In the genomic region with DNA sequence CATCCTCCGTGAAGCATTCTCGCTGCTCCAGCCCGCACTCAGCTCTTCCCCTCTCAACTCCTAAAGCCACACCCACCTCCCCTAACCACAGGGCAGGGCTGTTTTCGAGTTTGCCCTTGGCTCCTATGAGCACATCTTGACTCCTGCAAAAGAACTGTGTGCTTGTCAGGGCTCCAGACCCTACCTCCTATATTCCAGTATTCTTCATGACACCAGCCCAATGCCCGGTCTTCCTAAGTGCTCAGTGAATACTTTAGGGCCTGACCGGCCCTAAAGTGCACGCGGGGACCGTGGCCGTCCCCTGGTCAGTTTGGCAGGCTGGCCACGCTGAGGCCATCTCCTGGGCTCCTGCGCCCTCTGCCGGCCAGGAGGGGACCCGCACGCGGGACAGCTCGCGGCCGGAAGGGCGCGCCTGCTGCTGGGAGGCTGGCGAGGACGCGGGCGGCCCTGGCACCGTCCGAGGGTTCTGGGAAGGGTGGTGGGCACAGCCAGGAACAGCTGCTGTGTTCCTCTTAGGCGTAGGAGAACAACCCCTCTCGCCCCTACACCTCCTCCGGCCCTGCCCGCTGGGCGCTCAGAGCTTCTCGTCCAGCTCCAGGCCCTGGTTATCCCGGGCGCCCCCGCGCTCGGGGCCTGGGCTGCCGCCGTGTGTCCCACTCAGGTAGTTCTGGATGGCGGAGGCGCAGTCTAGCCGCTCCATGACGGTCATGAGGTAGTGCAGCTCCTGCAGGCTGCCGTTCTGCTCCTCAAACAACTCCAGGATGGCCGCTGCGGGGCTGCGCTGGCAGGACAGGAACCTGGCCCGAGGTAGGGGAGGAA, we compare ENCODE assay signal across 8 cellular contexts. TPM values are rescaled to one million over a fixed set of nuclear protein-coding genes. Genes with fewer than 3 reads are reported as not detected.
DNase-seq lines count a peak whose midpoint lies in the region; ATAC-seq, FAIRE-seq and TF ChIP-seq lines count a peak whose summit lies in the region.

No MANE protein-coding gene starts in this region.

- peak overlapping the region; percentile 91 for H3K14ac ChIP-seq in H9 (ENCODE audit: insufficient read depth, low read length)

- no peaks in the 10 kb centered on the region for H3K9me3 ChIP-seq in H9 (ENCODE audit: control insufficient read depth, low read depth, low read length)
- H3K9me3 ChIP-seq in MG63, result no peaks in the 10 kb centered on the region
- H3K9me3 ChIP-seq in GM12878 (replicated peaks; ENCODE audit: control insufficient read depth, insufficient read depth, low read length), result no peaks in the 10 kb centered on the region
- H3K9me3 ChIP-seq in iPS-15b (ENCODE audit: control insufficient read depth, insufficient read depth, low read length), result no peaks in the 10 kb centered on the region

- no peak overlapping the region for H2AFZ ChIP-seq in H9 (ENCODE audit: low read length)
- peak overlapping the region; percentile 91 for H2AFZ ChIP-seq in GM12878 (ENCODE audit: control insufficient read depth, low read depth, low read length)

- no peaks in the 10 kb centered on the region for H3K79me2 ChIP-seq in H9 (ENCODE audit: insufficient read depth, low read length)
- no peaks in the 10 kb centered on the region for H3K79me2 ChIP-seq in GM12878 (ENCODE audit: control insufficient read depth, insufficient read depth, low read length)

- H2BK20ac ChIP-seq in H9 (ENCODE audit: low read depth, low read length, poor library complexity, severe bottlenecking), result no peak overlapping the region

- ATAC-seq in GM12878, result peak; percentile 97

- H3K79me1 ChIP-seq in H9 (ENCODE audit: insufficient read depth, low read depth, low read length, poor library complexity, severe bottlenecking), result no peaks in the 10 kb centered on the region

- no peaks in the 10 kb centered on the region for H3K9me3 Mint-ChIP-seq in H9

- no peak overlapping the region for H2BK120ac ChIP-seq in H9 (ENCODE audit: low read depth, low read length, poor library complexity, severe bottlenecking)

- CTCF ChIA-PET in GM12878 (lab: Yijun Ruan, JAX), result interaction anchor here (0.7 to 5.2 kb wide), 22 partner anchors 9 to 1680 kb away, joined by 3 to 57 read pairs (median 6); partner anchors contain the start of gene UNC5CL

- H3K4me1 Mint-ChIP-seq in H9, result peaks cover 22% of the 10 kb centered on the region in 2 experiments

- 0 out of 7 replicates have a peak, but pooled peaks cover 0 to 4% (median 0%) of the 10 kb centered on the region in 3 experiments for H3K36me3 Mint-ChIP-seq in H9 (ENCODE audit: insufficient read depth in 1 of 3, low read depth in 3 of 3)

- TF ChIP-seq CTCF in H9 (conservative IDR thresholded peaks at IDR 0.05), result peak; percentile 100
- peak; percentile 96 to 99 (median 98); a peak in 5 of 6 replicates for TF ChIP-seq CTCF in GM12878 (IDR thresholded peaks at IDR 0.05 in 2 of 3, conservative IDR thresholded peaks at IDR 0.05 in 1 of 3; ENCODE audit: control insufficient read depth in 2 of 3, extremely low read depth in 1 of 3, insufficient read depth in 1 of 3, low read depth in 3 of 3, low read length in 3 of 3)

- POLR2A ChIA-PET in GM12878 (lab: Charles Lee), result interaction anchor here (1.1 kb wide), 1 partner anchor 43 kb away, joined by 5 read pairs; no protein-coding TSS in a partner anchor

- no peak overlapping the region for H2BK5ac ChIP-seq in H9 (ENCODE audit: insufficient read length, low read length)

- RAD21 ChIA-PET in GM12878 (lab: Charles Lee; ENCODE audit: unreplicated experiment), result interaction anchor here (0.7 to 1.3 kb wide), 7 partner anchors 10 to 1162 kb away, joined by 3 to 6 read pairs (median 4); partner anchors contain the start of gene TREML2

- H3K23me2 ChIP-seq in H9 (ENCODE audit: insufficient read length, low read depth, low read length, poor library complexity, severe bottlenecking), result peaks cover 8% of the 10 kb centered on the region

- no peak overlapping the region for H4K91ac ChIP-seq in H9 (ENCODE audit: insufficient read length, low read depth, low read length)

- H3K27me3 Mint-ChIP-seq in H9 (ENCODE audit: low read depth), result no peaks in the 10 kb centered on the region

- DNase-seq in H9 (peak; percentile 86), MG63 (peak; percentile 70), T1000 (lab: John Stamatoyannopoulos, UW) (peak; percentile 57), GM12878 (ENCODE audit: low read depth, low spot score) (peak; percentile 30), skeletal muscle cell (ENCODE audit: low read depth) (peak; percentile 4), NCI-H345 (lab: John Stamatoyannopoulos, UW) (no peak)

- no peak overlapping the region for H3K56ac ChIP-seq in H9 (ENCODE audit: insufficient read length, low read depth, low read length)

- H3K23ac ChIP-seq in H9 (ENCODE audit: insufficient read length, low read depth, low read length), result no peak overlapping the region

- H3K9ac ChIP-seq in H9 (ENCODE audit: extremely low read depth, insufficient read length, low read length), result peak overlapping the region; percentile 38
- H3K9ac ChIP-seq in GM12878 (ENCODE audit: control insufficient read depth, insufficient read depth, low read length), result peak overlapping the region; percentile 64
- peak overlapping the region; percentile 37 for H3K9ac ChIP-seq in iPS-15b (ENCODE audit: low read depth, low read length)

- peak overlapping the region in 2 of 3 experiments; percentile 21 to 63; a peak in 3 of 7 replicates for H3K27ac Mint-ChIP-seq in H9

- no TSS peak for BruUV-seq in GM12878 (replicated peaks; lab: Mats Ljungman, UMichigan)

- H3K4me2 ChIP-seq in H9 (ENCODE audit: insufficient read depth, insufficient read length, low read length) (peak overlapping the region; percentile 61), GM12878 (ENCODE audit: control insufficient read depth, insufficient read depth) (peak overlapping the region; percentile 94)

- intact Hi-C loops in GM12878 (cut with micrococcal nuclease; ENCODE audit: unreplicated experiment), result loop anchor here (1.0 kb wide), 1 partner anchor 22 kb away; no protein-coding TSS in a partner anchor

- H3K4ac ChIP-seq in H9 (ENCODE audit: low read depth, low read length), result no peak overlapping the region

- no CpG with 5 or more reads among the region's 49 CpGs for WGBS in H9 (ENCODE audit: extremely low coverage, insufficient read length, low lambda C conversion rate)
- WGBS in GM12878 (ENCODE audit: insufficient coverage, insufficient replicate concordance, low lambda C conversion rate, missing lambda C conversion rate), result under 1% methylated on average over 49 of the region's 49 CpGs

- H3K4me3 ChIP-seq in MG63 (peak overlapping the region; percentile 44), GM12878 (peak overlapping the region; percentile 38; the same call in 1 of the 2 replicates), iPS-15b (ENCODE audit: low read depth, low read length) (peak overlapping the region; percentile 60), skeletal muscle cell (ENCODE audit: low read depth, low read length) (peak overlapping the region; percentile 50)

- H3K4me3 Mint-ChIP-seq in H9, result peak overlapping the region; percentile 68 to 81

- no peak for FAIRE-seq in GM12878 (lab: Jason Lieb, UNC)

- TF ChIP-seq RAD21 in GM12878 (IDR thresholded peaks at IDR 0.05; ENCODE audit: insufficient read depth, low read depth, low read length), result peak; percentile 75

- TF ChIP-seq POLR2A in GM10847 (IDR thresholded peaks at IDR 0.05; ENCODE audit: extremely low read depth, insufficient read length), result peak; percentile 42
- TF ChIP-seq POLR2A in GM12878 (IDR thresholded peaks at IDR 0.05; ENCODE audit: low read depth, low read length), result peak; percentile 80

- no peaks in the 10 kb centered on the region for H3K27me3 ChIP-seq in H9 (ENCODE audit: insufficient read depth, low read length)
- no peaks in the 10 kb centered on the region for H3K27me3 ChIP-seq in MG63
- H3K27me3 ChIP-seq in GM12878 (replicated peaks in 1 of 2; ENCODE audit: control insufficient read depth in 2 of 2, insufficient read depth in 2 of 2, low read length in 1 of 2), result no peaks in the 10 kb centered on the region
- H3K27me3 ChIP-seq in iPS-15b (ENCODE audit: control insufficient read depth, insufficient read depth, low read length), result no peaks in the 10 kb centered on the region

- no peak overlapping the region for H3T11ph ChIP-seq in H9 (ENCODE audit: low read length)

- peaks cover 8% of the 10 kb centered on the region for H3K4me1 ChIP-seq in H9 (ENCODE audit: insufficient read depth, low read length)
- peaks cover 8% of the 10 kb centered on the region for H3K4me1 ChIP-seq in GM12878 (ENCODE audit: control insufficient read depth, insufficient read depth, low read length)
- H3K4me1 ChIP-seq in iPS-15b (ENCODE audit: control insufficient read depth, insufficient read depth, low read length), result peaks cover 11% of the 10 kb centered on the region

- no peak overlapping the region for H2BK15ac ChIP-seq in H9 (ENCODE audit: low read depth, low read length)

- H3K27ac ChIP-seq in H9 (ENCODE audit: insufficient read length, low read depth, low read length) (no peak overlapping the region), GM12878 (ENCODE audit: control insufficient read depth, insufficient read depth) (peak overlapping the region; percentile 29; the same call in 1 of the 2 replicates)

- TF ChIP-seq EP300 in GM12878 (IDR thresholded peaks at IDR 0.05; ENCODE audit: borderline replicate concordance in 1 of 2, control insufficient read depth in 1 of 2, low read depth in 2 of 2, low read length in 2 of 2), result no peak

- SMC1A ChIA-PET in GM12878 (lab: Charles Lee; ENCODE audit: uncharacterized antibody, unreplicated experiment), result interaction anchor here (0.9 to 3.8 kb wide), 7 partner anchors 9 to 47 kb away, joined by 3 to 13 read pairs (median 6); partner anchors contain the start of gene UNC5CL

- H4K5ac ChIP-seq in H9 (ENCODE audit: insufficient read length, low read depth, low read length), result no peak overlapping the region

- no peaks in the 10 kb centered on the region for H4K20me1 ChIP-seq in H9 (ENCODE audit: control insufficient read depth, insufficient read depth, insufficient read length)
- no peaks in the 10 kb centered on the region; the same call in 1 of the 2 replicates for H4K20me1 ChIP-seq in GM12878 (ENCODE audit: control insufficient read depth, insufficient read depth)

- peak overlapping the region; percentile 81 for H3K18ac ChIP-seq in H9 (ENCODE audit: insufficient read length, low read depth, low read length)

- in situ Hi-C loops in GM12878 (cut with MboI), result no loop called here

- H4K8ac ChIP-seq in H9 (replicated peaks; ENCODE audit: insufficient read length, low read depth, low read length), result no peak overlapping the region

- no peak overlapping the region for H2BK12ac ChIP-seq in H9 (ENCODE audit: insufficient read length, low read depth, low read length)

- H3K36me3 ChIP-seq in MG63 (no peaks in the 10 kb centered on the region), GM12878 (ENCODE audit: control insufficient read depth in 2 of 2, insufficient read depth in 2 of 2, low read length in 1 of 2) (no peaks in the 10 kb centered on the region), iPS-15b (ENCODE audit: control insufficient read depth, insufficient read depth, low read length) (no peaks in the 10 kb centered on the region)

- no peak overlapping the region for H2AK5ac ChIP-seq in H9 (ENCODE audit: insufficient read length, low read length)

RNA-seq across cellular contexts. Expression of gene UNC5CL, which starts 11.0 kb away (rescaled TPM):
- total RNA-seq in H9 (2021) (0.79 and 0.81 TPM in 2 replicates), GM12878 (2014; rRNA removed) (0.93 and 0.96 TPM in 2 replicates), GM12878 (2014; rRNA removed; fragmentation: Illumina TruSeq; extraction: Trizol) (0.28 and 0.31 TPM in 2 replicates), GM12878 (2021) (0.48 and 0.74 TPM in 2 replicates)
- 0.20 TPM in 1 of 2 replicates, not detected in the other for total RNA-seq in MG63 (2014; rRNA removed; shearing (Covaris generic); ENCODE audit: low replicate concordance)
- total RNA-seq in GM12878 (2013; cell fraction: nucleolus; rRNA removed), result 5.3 and 6.0 TPM in 2 replicates
- 1.1 TPM for polyA plus RNA-seq in GM12878 (2011; ENCODE audit: low read depth)
- polyA plus RNA-seq in GM12878 (2011; rRNA removed) (1.2 and 1.6 TPM in 2 replicates), GM12878 (2014; fragmentation: Illumina TruSeq; extraction: Trizol) (0.32 and 0.46 TPM in 2 replicates), GM12878 (2014; fragmentation: Nextera tagmentation; extraction: Ambion mirVana) (under 1 TPM in 1 of 2 experiments, not detected in 1; 0.11 TPM), GM12878 (2014; rRNA removed) (0.74 and 0.96 TPM in 2 replicates), GM12878 (2016; fragmentation: Nextera tagmentation; extraction: Ambion mirVana) (under 1 TPM; 0.11 to 0.37 TPM)
- polyA plus RNA-seq in GM12878 (2011; cell fraction: cytosol; rRNA removed), result 0.70 and 0.87 TPM in 2 replicates
- 12.0 and 12.9 TPM in 2 replicates for polyA plus RNA-seq in GM12878 (2011; cell fraction: nucleus; rRNA removed)
- polyA plus RNA-seq in GM12878 (2012), result 2.3 TPM in 2 replicates
- 0.37 and 0.62 TPM in 2 replicates for polyA minus RNA-seq in GM12878 (2011; rRNA and poly(A)+ RNA removed)
- not detected in 2 replicates for polyA minus RNA-seq in GM12878 (2011; cell fraction: cytosol; rRNA and poly(A)+ RNA removed)
- 1.2 and 1.9 TPM in 2 replicates for polyA minus RNA-seq in GM12878 (2011; cell fraction: nucleus; rRNA and poly(A)+ RNA removed)

RNA-seq across cellular contexts. Expression of gene TSPO2, which starts 14.3 kb away (rescaled TPM):
- total RNA-seq in H9 (2021) (not detected in 2 replicates), GM12878 (2014; rRNA removed) (not detected in 2 replicates), GM12878 (2014; rRNA removed; fragmentation: Illumina TruSeq; extraction: Trizol) (not detected in 2 replicates), GM12878 (2021) (not detected in 2 replicates)
- not detected in 2 replicates for total RNA-seq in MG63 (2014; rRNA removed; shearing (Covaris generic); ENCODE audit: low replicate concordance)
- total RNA-seq in GM12878 (2013; cell fraction: nucleolus; rRNA removed), result not detected in 2 replicates
- not detected for polyA plus RNA-seq in GM12878 (2011; ENCODE audit: low read depth)
- polyA plus RNA-seq in GM12878 (2011; rRNA removed) (not detected in 2 replicates), GM12878 (2014; fragmentation: Illumina TruSeq; extraction: Trizol) (not detected in 2 replicates), GM12878 (2014; fragmentation: Nextera tagmentation; extraction: Ambion mirVana) (not detected), GM12878 (2014; rRNA removed) (not detected in 2 replicates), GM12878 (2016; fragmentation: Nextera tagmentation; extraction: Ambion mirVana) (not detected)
- not detected in 2 replicates for polyA plus RNA-seq in GM12878 (2011; cell fraction: cytosol; rRNA removed)
- not detected in 2 replicates for polyA plus RNA-seq in GM12878 (2011; cell fraction: nucleus; rRNA removed)
- polyA plus RNA-seq in GM12878 (2012), result 0.18 TPM in 1 of 2 replicates, not detected in the other
- polyA minus RNA-seq in GM12878 (2011; rRNA and poly(A)+ RNA removed), result not detected in 2 replicates
- not detected in 2 replicates for polyA minus RNA-seq in GM12878 (2011; cell fraction: cytosol; rRNA and poly(A)+ RNA removed)
- polyA minus RNA-seq in GM12878 (2011; cell fraction: nucleus; rRNA and poly(A)+ RNA removed), result not detected in 2 replicates

RNA-seq across cellular contexts. Expression of gene APOBEC2, which starts 25.0 kb away (rescaled TPM):
- not detected in 2 replicates for total RNA-seq in H9 (2021)
- total RNA-seq in MG63 (2014; rRNA removed; shearing (Covaris generic); ENCODE audit: low replicate concordance), result not detected in 2 replicates
- total RNA-seq in GM12878 (2013; cell fraction: nucleolus; rRNA removed), result not detected in 2 replicates
- not detected in 2 replicates for total RNA-seq in GM12878 (2014; rRNA removed)
- total RNA-seq in GM12878 (2014; rRNA removed; fragmentation: Illumina TruSeq; extraction: Trizol), result not detected in 2 replicates
- not detected in 2 replicates for total RNA-seq in GM12878 (2021)
- polyA plus RNA-seq in GM12878 (2011; ENCODE audit: low read depth), result 0.34 TPM
- polyA plus RNA-seq in GM12878 (2011; rRNA removed), result not detected in 2 replicates
- polyA plus RNA-seq in GM12878 (2011; cell fraction: cytosol; rRNA removed), result not detected in 2 replicates
- not detected in 2 replicates for polyA plus RNA-seq in GM12878 (2011; cell fraction: nucleus; rRNA removed)
- polyA plus RNA-seq in GM12878 (2012), result 0.37 and 0.39 TPM in 2 replicates
- polyA plus RNA-seq in GM12878 (2014; fragmentation: Illumina TruSeq; extraction: Trizol), result not detected in 2 replicates
- polyA plus RNA-seq in GM12878 (2014; fragmentation: Nextera tagmentation; extraction: Ambion mirVana), result 1 to 10 TPM in 1 of 2 experiments, under 1 TPM in 1; 0.11 to 1.4 TPM
- polyA plus RNA-seq in GM12878 (2014; rRNA removed), result not detected in 2 replicates
- 1 to 10 TPM in 1 of 2 experiments, under 1 TPM in 1; 0.71 to 1.0 TPM for polyA plus RNA-seq in GM12878 (2016; fragmentation: Nextera tagmentation; extraction: Ambion mirVana)
- not detected in 2 replicates for polyA minus RNA-seq in GM12878 (2011; rRNA and poly(A)+ RNA removed)
- not detected in 2 replicates for polyA minus RNA-seq in GM12878 (2011; cell fraction: cytosol; rRNA and poly(A)+ RNA removed)
- polyA minus RNA-seq in GM12878 (2011; cell fraction: nucleus; rRNA and poly(A)+ RNA removed), result not detected in 2 replicates

RNA-seq across cellular contexts. Expression of gene OARD1, which starts 44.1 kb away (rescaled TPM):
- total RNA-seq in H9 (2021) (35.8 and 36.6 TPM in 2 replicates), GM12878 (2014; rRNA removed) (19.0 and 23.3 TPM in 2 replicates), GM12878 (2014; rRNA removed; fragmentation: Illumina TruSeq; extraction: Trizol) (35.2 and 36.1 TPM in 2 replicates), GM12878 (2021) (23.7 and 29.9 TPM in 2 replicates)
- 1.4 and 5.9 TPM in 2 replicates for total RNA-seq in MG63 (2014; rRNA removed; shearing (Covaris generic); ENCODE audit: low replicate concordance)
- 75.9 and 89.2 TPM in 2 replicates for total RNA-seq in GM12878 (2013; cell fraction: nucleolus; rRNA removed)
- polyA plus RNA-seq in GM12878 (2011; ENCODE audit: low read depth), result 42.1 TPM
- polyA plus RNA-seq in GM12878 (2011; rRNA removed) (43.4 and 64.9 TPM in 2 replicates), GM12878 (2014; fragmentation: Illumina TruSeq; extraction: Trizol) (43.8 and 51.6 TPM in 2 replicates), GM12878 (2014; fragmentation: Nextera tagmentation; extraction: Ambion mirVana) (10 to 100 TPM; 43.9 to 49.1 TPM), GM12878 (2014; rRNA removed) (29.5 and 35.5 TPM in 2 replicates), GM12878 (2016; fragmentation: Nextera tagmentation; extraction: Ambion mirVana) (10 to 100 TPM; 56.9 to 63.5 TPM)
- polyA plus RNA-seq in GM12878 (2011; cell fraction: cytosol; rRNA removed), result 12.5 and 12.8 TPM in 2 replicates
- polyA plus RNA-seq in GM12878 (2011; cell fraction: nucleus; rRNA removed), result 21.9 and 27.5 TPM in 2 replicates
- polyA plus RNA-seq in GM12878 (2012), result 39.4 and 41.6 TPM in 2 replicates
- 16.8 and 19.7 TPM in 2 replicates for polyA minus RNA-seq in GM12878 (2011; rRNA and poly(A)+ RNA removed)
- polyA minus RNA-seq in GM12878 (2011; cell fraction: cytosol; rRNA and poly(A)+ RNA removed), result 4.2 and 5.1 TPM in 2 replicates
- polyA minus RNA-seq in GM12878 (2011; cell fraction: nucleus; rRNA and poly(A)+ RNA removed), result 30.6 and 34.3 TPM in 2 replicates

RNA-seq across cellular contexts. Expression of gene NFYA, which starts 44.8 kb away (rescaled TPM):
- total RNA-seq in H9 (2021) (41.4 and 43.0 TPM in 2 replicates), GM12878 (2014; rRNA removed) (20.4 and 23.6 TPM in 2 replicates), GM12878 (2014; rRNA removed; fragmentation: Illumina TruSeq; extraction: Trizol) (18.5 and 20.1 TPM in 2 replicates), GM12878 (2021) (25.6 and 27.4 TPM in 2 replicates)
- total RNA-seq in MG63 (2014; rRNA removed; shearing (Covaris generic); ENCODE audit: low replicate concordance), result 20.5 and 28.1 TPM in 2 replicates
- 28.2 and 29.1 TPM in 2 replicates for total RNA-seq in GM12878 (2013; cell fraction: nucleolus; rRNA removed)
- 19.4 TPM for polyA plus RNA-seq in GM12878 (2011; ENCODE audit: low read depth)
- polyA plus RNA-seq in GM12878 (2011; rRNA removed) (14.6 and 19.4 TPM in 2 replicates), GM12878 (2014; fragmentation: Illumina TruSeq; extraction: Trizol) (35.3 and 36.5 TPM in 2 replicates), GM12878 (2014; fragmentation: Nextera tagmentation; extraction: Ambion mirVana) (1 to 10 TPM; 6.4 to 7.3 TPM), GM12878 (2014; rRNA removed) (25.7 and 30.0 TPM in 2 replicates), GM12878 (2016; fragmentation: Nextera tagmentation; extraction: Ambion mirVana) (10 to 100 TPM; 17.4 to 18.9 TPM)
- polyA plus RNA-seq in GM12878 (2011; cell fraction: cytosol; rRNA removed), result 20.6 and 21.1 TPM in 2 replicates
- polyA plus RNA-seq in GM12878 (2011; cell fraction: nucleus; rRNA removed), result 15.6 and 18.0 TPM in 2 replicates
- polyA plus RNA-seq in GM12878 (2012), result 20.1 and 25.7 TPM in 2 replicates
- polyA minus RNA-seq in GM12878 (2011; rRNA and poly(A)+ RNA removed), result 53.8 and 60.6 TPM in 2 replicates
- 11.0 and 20.4 TPM in 2 replicates for polyA minus RNA-seq in GM12878 (2011; cell fraction: cytosol; rRNA and poly(A)+ RNA removed)
- polyA minus RNA-seq in GM12878 (2011; cell fraction: nucleus; rRNA and poly(A)+ RNA removed), result 10.4 and 16.3 TPM in 2 replicates
